In genomic region chr20:8722277-8722928, GRCh38 we compare ENCODE assay signal across 8 cellular contexts.
DNase-seq lines count a peak whose midpoint lies in the region; ATAC-seq and TF ChIP-seq lines count a peak whose summit lies in the region.

No MANE protein-coding gene starts in this region.

- H3K9me3 ChIP-seq in GM23248 (ENCODE audit: low read depth), result no peaks in the 10 kb centered on the region
- H3K9me3 ChIP-seq in Panc1 (ENCODE audit: control insufficient read depth, insufficient read depth, low read depth, low read length), result no peaks in the 10 kb centered on the region
- H3K9me3 ChIP-seq in suprapubic skin, result no peaks in the 10 kb centered on the region

- H3K4me1 ChIP-seq in GM23248 (ENCODE audit: insufficient read depth) (peaks cover 11% of the 10 kb centered on the region), Panc1 (ENCODE audit: control insufficient read depth, insufficient read depth, low read length) (no peaks in the 10 kb centered on the region), suprapubic skin (peaks cover 4% of the 10 kb centered on the region)

- CTCF ChIA-PET in activated CD8-positive, alpha-beta memory T cell treated with anti-CD3 and anti-CD28 coated beads, Interleukin-2, amount 10 ng/mL, durations not matched to agents 7 days and 5 days (lab: Charles Lee), result interaction anchor here (0.6 to 4.2 kb wide), 29 partner anchors 8 to 786 kb away, joined by 3 to 58 read pairs (median 5); partner anchors contain the start of gene PLCB1
- CTCF ChIA-PET in Panc1 (lab: Charles Lee), result interaction anchor here (0.6 to 3.3 kb wide), 3 partner anchors 679 to 827 kb away, joined by 3 to 34 read pairs (median 16); no protein-coding TSS in a partner anchor

- no peaks in the 10 kb centered on the region for H3K36me3 ChIP-seq in GM23248 (ENCODE audit: low read depth)
- no peaks in the 10 kb centered on the region; the same call in 1 of the 2 replicates for H3K36me3 ChIP-seq in Panc1 (ENCODE audit: control insufficient read depth, insufficient read depth, low read length)
- H3K36me3 ChIP-seq in suprapubic skin, result no peaks in the 10 kb centered on the region

- peak; percentile 48 for DNase-seq in activated CD8-positive, alpha-beta memory T cell treated with anti-CD3 and anti-CD28 coated beads, Interleukin-2, amount 10 ng/mL, durations not matched to agents 7 days and 5 days
- DNase-seq in activated CD8-positive, alpha-beta memory T cell treated with anti-CD3 and anti-CD28 coated beads for 24 hours, result no peak
- DNase-seq in GM23248 (peak; percentile 76), LNCaP clone FGC (ENCODE audit: low read depth) (peak; percentile 40), Panc1 (ENCODE audit: low read depth, low spot score) (peak; percentile 51), cerebellar cortex (ENCODE audit: low spot score) (peak; percentile 82), left kidney (ENCODE audit: low read depth, low spot score) (peak; percentile 86), suprapubic skin (ENCODE audit: low spot score in 2 of 2) (no peak)

- H3K27ac Mint-ChIP-seq in activated CD8-positive, alpha-beta memory T cell treated with anti-CD3 and anti-CD28 coated beads, Interleukin-2, amount 10 ng/mL, durations not matched to agents 7 days and 5 days, result no peak overlapping the region

- BruUV-seq in Panc1 (replicated peaks; lab: Mats Ljungman, UMichigan), result no TSS peak

- 2 to 3% methylated on average over 8 of the region's 8 CpGs for WGBS in GM23248 (ENCODE audit: low coverage in 1 of 2, low lambda C conversion rate in 2 of 2, missing lambda C conversion rate in 2 of 2), 2 experiments
- WGBS in suprapubic skin, result 26% methylated on average over 8 of the region's 8 CpGs

- POLR2A ChIA-PET in Panc1 (lab: Charles Lee), result no interaction called here

- no peaks in the 10 kb centered on the region for H3K4me1 Mint-ChIP-seq in activated CD8-positive, alpha-beta memory T cell treated with anti-CD3 and anti-CD28 coated beads, Interleukin-2, amount 10 ng/mL, durations not matched to agents 7 days and 5 days

- no peak overlapping the region for H3K4me3 Mint-ChIP-seq in activated CD8-positive, alpha-beta memory T cell treated with anti-CD3 and anti-CD28 coated beads, Interleukin-2, amount 10 ng/mL, durations not matched to agents 7 days and 5 days

- no peaks in the 10 kb centered on the region for H3K9me3 Mint-ChIP-seq in activated CD8-positive, alpha-beta memory T cell treated with anti-CD3 and anti-CD28 coated beads, Interleukin-2, amount 10 ng/mL, durations not matched to agents 7 days and 5 days (ENCODE audit: low read depth)

- H3K4me2 ChIP-seq in GM23248 (ENCODE audit: unreplicated experiment), result no peak overlapping the region

- in situ Hi-C loops in GM23248 (cut with MboI), result loop anchor here (5.0 kb wide), 1 partner anchor 675 kb away; no protein-coding TSS in a partner anchor
- in situ Hi-C loops in Panc1 (cut with HindIII; ENCODE audit: low pct_unique_long_range_greater_than_20kb, low sequenced_read_pairs), result no loop called here

- no peaks in the 10 kb centered on the region for H3K79me2 ChIP-seq in GM23248 (ENCODE audit: insufficient read depth)

- TF ChIP-seq CTCF in LNCaP clone FGC (IDR thresholded peaks at IDR 0.05; ENCODE audit: control insufficient read depth, extremely low read depth, insufficient read depth) (peak; percentile 87), Panc1 (IDR thresholded peaks at IDR 0.05) (peak; percentile 84), suprapubic skin (IDR thresholded peaks at IDR 0.05) (peak; percentile 41 to 46)

- no peak for TF ChIP-seq POLR2A in suprapubic skin (IDR thresholded peaks at IDR 0.05)

- H3K27me3 ChIP-seq in GM23248 (replicated peaks; ENCODE audit: insufficient read depth) (no peaks in the 10 kb centered on the region), Panc1 (ENCODE audit: control insufficient read depth, insufficient read depth, low read length) (no peaks in the 10 kb centered on the region), suprapubic skin (no peaks in the 10 kb centered on the region)

- no peak overlapping the region for H2AFZ ChIP-seq in GM23248

- TF ChIP-seq EP300 in suprapubic skin (IDR thresholded peaks at IDR 0.05), result no peak

- H3F3A ChIP-seq in GM23248 (ENCODE audit: insufficient read depth), result no peaks in the 10 kb centered on the region

- peak; percentile 45 for ATAC-seq in activated CD8-positive, alpha-beta memory T cell treated with anti-CD3 and anti-CD28 coated beads, Interleukin-2, amount 10 ng/mL, durations not matched to agents 7 days and 5 days
- ATAC-seq in Panc1, result peak; percentile 87

- no peaks in the 10 kb centered on the region for H4K20me1 ChIP-seq in GM23248 (ENCODE audit: insufficient read depth)

- no peak overlapping the region for H3K9ac ChIP-seq in GM23248

- H3K9me2 ChIP-seq in GM23248 (ENCODE audit: insufficient read depth), result no peaks in the 10 kb centered on the region

- H3K4me3 ChIP-seq in GM23248 (no peak overlapping the region), LNCaP clone FGC (ENCODE audit: low read depth, low read length) (no peak overlapping the region), Panc1 (ENCODE audit: low read depth in 2 of 2, low read length in 2 of 2) (no peak overlapping the region), suprapubic skin (no peak overlapping the region)

- no peaks in the 10 kb centered on the region for H3K27me3 Mint-ChIP-seq in activated CD8-positive, alpha-beta memory T cell treated with anti-CD3 and anti-CD28 coated beads, Interleukin-2, amount 10 ng/mL, durations not matched to agents 7 days and 5 days

- H3K36me3 Mint-ChIP-seq in activated CD8-positive, alpha-beta memory T cell treated with anti-CD3 and anti-CD28 coated beads, Interleukin-2, amount 10 ng/mL, durations not matched to agents 7 days and 5 days, result no peaks in the 10 kb centered on the region

- H3K27ac ChIP-seq in GM23248 (no peak overlapping the region), Panc1 (ENCODE audit: low read length) (no peak overlapping the region), suprapubic skin (no peak overlapping the region)

- intact Hi-C loops in Panc1 (cut with micrococcal nuclease; ENCODE audit: unreplicated experiment), result loop anchor here (2.0 to 5.0 kb wide), 3 partner anchors 330 to 786 kb away; no protein-coding TSS in a partner anchor

Comparison
In these comparisons a context has a peak if more than half of its experiments do, and no peak if none do; other contexts are left out.
1. DNase-seq: peak in activated CD8-positive, alpha-beta memory T cell treated with anti-CD3 and anti-CD28 coated beads, Interleukin-2, amount 10 ng/mL, durations not matched to agents 7 days and 5 days (single experiment), GM23248 (single experiment), LNCaP clone FGC (single experiment), Panc1 (single experiment), cerebellar cortex (single experiment) and left kidney (single experiment); none in activated CD8-positive, alpha-beta memory T cell treated with anti-CD3 and anti-CD28 coated beads for 24 hours (single experiment) and suprapubic skin (0 of 2).
2. Peak in every context shown above with its lines, with median percentiles within 50 percentile points of each other: CTCF ChIP-seq.